Comparison of ENCODE assay signal across 9 cellular contexts in the genomic region with DNA sequence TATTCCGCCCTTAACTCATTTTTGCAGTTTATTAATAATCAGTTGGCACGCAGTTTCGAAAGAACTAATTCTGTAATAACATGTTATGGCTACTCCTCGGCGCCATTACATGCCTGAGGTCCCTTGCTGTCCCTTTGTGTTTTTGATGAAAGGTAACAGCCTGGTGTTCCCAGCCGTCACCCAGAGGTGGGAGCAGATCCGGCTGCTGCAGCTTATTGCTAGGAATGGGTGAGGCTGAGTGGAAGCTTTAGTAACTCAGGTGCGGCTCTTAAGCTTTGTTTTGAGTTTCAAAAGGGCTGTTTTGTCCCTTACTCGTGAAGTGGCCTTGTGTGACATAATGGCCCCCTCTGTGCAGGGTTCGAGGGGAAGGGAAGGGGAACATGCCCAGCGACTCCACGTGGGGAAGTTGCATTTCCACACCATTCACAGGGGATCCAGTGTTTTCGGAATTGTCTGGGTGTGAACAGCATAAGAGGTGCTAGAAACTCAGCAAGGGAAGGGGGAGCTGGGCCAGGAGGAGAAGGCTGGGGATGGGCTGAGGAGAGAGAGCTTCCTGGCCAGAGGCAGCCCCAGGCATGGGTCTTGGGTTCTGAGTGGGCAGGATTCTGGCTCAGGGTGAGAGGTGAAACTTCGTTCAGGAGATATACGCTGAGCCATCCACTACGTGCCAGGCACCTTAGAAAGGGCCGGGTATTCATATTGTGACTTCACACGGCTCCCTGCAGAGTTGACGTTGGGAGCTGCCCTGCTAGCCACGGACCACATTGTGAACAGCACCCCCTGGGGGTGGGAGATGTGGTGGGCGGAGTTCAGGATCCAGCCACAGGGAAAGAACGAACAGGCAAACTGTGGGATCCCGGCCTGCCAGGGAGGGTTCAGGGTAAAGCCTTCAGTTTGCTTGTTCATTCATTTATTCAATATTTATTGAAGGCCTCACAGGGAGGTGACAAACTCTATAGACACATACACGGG.
DNase-seq lines count a peak whose midpoint lies in the region; ATAC-seq, FAIRE-seq and TF ChIP-seq lines count a peak whose summit lies in the region.
"Had no signal": no experiment of that assay in that cellular context is flagged by ENCODE, and none has a peak within 500 bp of the region (broad histone marks: within the 10 kb centered on the region; RNA-seq: fewer than 3 reads in every experiment).

No MANE protein-coding gene starts in this region.

- H2AFZ ChIP-seq in IMR-90 (replicated peaks; ENCODE audit: low read length, poor library complexity) = no peak overlapping the region

- H2AK5ac ChIP-seq in IMR-90 (ENCODE audit: low read depth, low read length) = no peak overlapping the region; the same call in 1 of the 2 replicates

- intact Hi-C loops in IMR-90 (cut with micrococcal nuclease) (no loop called here), left ventricle myocardium inferior (cut with micrococcal nuclease) (no loop called here)

- in situ Hi-C loops in IMR-90 (cut with MboI; ENCODE audit: low sequenced_read_pairs) = no loop called here

- ATAC-seq in IMR-90 (ENCODE audit: low read depth) (no peak), GM19351 (IDR thresholded peaks at IDR 0.05; ENCODE audit: unreplicated experiment) (no peak)

- no peak overlapping the region for H2BK120ac ChIP-seq in IMR-90 (ENCODE audit: low read depth, low read length)

- H3K9me3 ChIP-seq in IMR-90 (ENCODE audit: control insufficient read depth, insufficient read depth, low read length) = no peaks in the 10 kb centered on the region
- no peaks in the 10 kb centered on the region for H3K9me3 ChIP-seq in left ventricle myocardium inferior (replicated peaks)

- CTCF ChIA-PET in IMR-90 (lab: Yijun Ruan, JAX) = interaction anchor here (0.5 kb wide), 1 partner anchor 40 kb away, joined by 3 read pairs; no protein-coding TSS in a partner anchor
- CTCF ChIA-PET in activated CD4-positive, alpha-beta memory T cell treated with anti-CD3 and anti-CD28 coated beads, Interleukin-2, amount 10 ng/mL, durations not matched to agents 7 days and 5 days (lab: Charles Lee) = no interaction called here

- H3K4ac ChIP-seq in IMR-90 (ENCODE audit: low read depth, low read length) = no peak overlapping the region

- TF ChIP-seq RAD21 in IMR-90 (IDR thresholded peaks at IDR 0.05; ENCODE audit: low read length) = 0 out of 2 replicates have a peak, but pooled peaks have one; percentile 25

- H3K18ac ChIP-seq in IMR-90 (ENCODE audit: low read depth, low read length) = no peak overlapping the region

- 94% methylated on average over 3 of the region's 24 CpGs; no CpG with 5 or more reads in 1 of the 2 experiments for WGBS in IMR-90 (ENCODE audit: extremely low coverage in 2 of 2, insufficient read length in 1 of 2), 2 experiments

- peaks cover 29% of the 10 kb centered on the region for H4K20me1 ChIP-seq in IMR-90 (ENCODE audit: insufficient read depth, low read length)

- H4K5ac ChIP-seq in IMR-90 (ENCODE audit: low read depth, low read length) = no peak overlapping the region

- no peak overlapping the region for H3K4me2 ChIP-seq in IMR-90 (ENCODE audit: low read depth, low read length)

- H3K23ac ChIP-seq in IMR-90 (ENCODE audit: low read depth, low read length) = no peak overlapping the region

- H3K27me3 ChIP-seq in IMR-90 (ENCODE audit: control insufficient read depth, insufficient read depth, low read length) (no peaks in the 10 kb centered on the region), left ventricle myocardium inferior (ENCODE audit: low read depth) (no peaks in the 10 kb centered on the region)

- no peak for TF ChIP-seq POLR2A in IMR-90 (IDR thresholded peaks at IDR 0.05; ENCODE audit: low read depth, low read length)

- H3K36me3 ChIP-seq in IMR-90 (ENCODE audit: control insufficient read depth, insufficient read depth, low read length) (no peaks in the 10 kb centered on the region; the same call in 1 of the 2 replicates), left ventricle myocardium inferior (no peaks in the 10 kb centered on the region)

- no peak overlapping the region for H3K27ac ChIP-seq in IMR-90 (ENCODE audit: insufficient read depth, low read length)
- peak overlapping the region; percentile 13 for H3K27ac ChIP-seq in left ventricle myocardium inferior (replicated peaks)
- H3K27ac ChIP-seq: epithelial cell of prostate had no signal

- no peak overlapping the region for H3K56ac ChIP-seq in IMR-90 (ENCODE audit: extremely low read depth, insufficient read depth, low read length)

- peaks cover 24% of the 10 kb centered on the region for H3K27me3 Mint-ChIP-seq in activated CD4-positive, alpha-beta memory T cell treated with anti-CD3 and anti-CD28 coated beads, Interleukin-2, amount 10 ng/mL, durations not matched to agents 7 days and 5 days

- H4K91ac ChIP-seq in IMR-90 (ENCODE audit: insufficient read depth, low read depth, low read length) = no peak overlapping the region

- H2BK5ac ChIP-seq in IMR-90 (ENCODE audit: low read depth, low read length, poor library complexity, severe bottlenecking) = no peak overlapping the region

- H2BK15ac ChIP-seq in IMR-90 (ENCODE audit: low read depth, low read length) = no peak overlapping the region

- no peak for FAIRE-seq in RCC 7860 (lab: Jason Lieb, UNC)

- no peak overlapping the region for H4K8ac ChIP-seq in IMR-90 (ENCODE audit: low read depth in 2 of 2, low read length in 2 of 2)

- DNase-seq in D341Med (ENCODE audit: low spot score) = peak; percentile 65
- no peak for DNase-seq in IMR-90
- DNase-seq in activated CD4-positive, alpha-beta memory T cell treated with anti-CD3 and anti-CD28 coated beads, Interleukin-2, amount 10 ng/mL, durations not matched to agents 7 days and 5 days = peak; percentile 31
- DNase-seq in left ventricle myocardium inferior = peak; percentile 48
- DNase-seq in stimulated activated CD4-positive, alpha-beta T cell treated with anti-CD3 and anti-CD28 coated beads, Interleukin-15, amount 100 ng/mL, for 48 hours (ENCODE audit: low read depth in 2 of 2) = peak; percentile 6 to 10
- DNase-seq in RCC 7860 (ENCODE audit: low spot score) = no peak
- no peak for DNase-seq in HCEC 1CT

- no peak overlapping the region for H3K9ac ChIP-seq in IMR-90 (ENCODE audit: low read depth, low read length)

- peaks cover 45 to 74% of the 10 kb centered on the region in 2 experiments for H3K79me1 ChIP-seq in IMR-90 (ENCODE audit: low read depth in 1 of 2, low read length in 2 of 2)

- H2BK20ac ChIP-seq in IMR-90 (ENCODE audit: low read depth, low read length) = no peak overlapping the region

- H3K9me3 Mint-ChIP-seq in activated CD4-positive, alpha-beta memory T cell treated with anti-CD3 and anti-CD28 coated beads, Interleukin-2, amount 10 ng/mL, durations not matched to agents 7 days and 5 days = no peaks in the 10 kb centered on the region

- H3K4me1 Mint-ChIP-seq in activated CD4-positive, alpha-beta memory T cell treated with anti-CD3 and anti-CD28 coated beads, Interleukin-2, amount 10 ng/mL, durations not matched to agents 7 days and 5 days = peaks cover 4% of the 10 kb centered on the region

- H2AK9ac ChIP-seq in IMR-90 (replicated peaks; ENCODE audit: low read depth, low read length, poor library complexity) = peak overlapping the region; percentile 50

- no peaks in the 10 kb centered on the region for H3K36me3 Mint-ChIP-seq in activated CD4-positive, alpha-beta memory T cell treated with anti-CD3 and anti-CD28 coated beads, Interleukin-2, amount 10 ng/mL, durations not matched to agents 7 days and 5 days (ENCODE audit: low read depth)

- H3K4me3 ChIP-seq in IMR-90 (ENCODE audit: insufficient read depth, low read depth, low read length) = no peak overlapping the region
- H3K4me3 ChIP-seq in left ventricle myocardium inferior = no peak overlapping the region

- peak; percentile 31 for TF ChIP-seq CTCF in IMR-90 (conservative IDR thresholded peaks at IDR 0.05; ENCODE audit: low read depth, low read length)
- peak; percentile 72 for TF ChIP-seq CTCF in left ventricle myocardium inferior (IDR thresholded peaks at IDR 0.05; ENCODE audit: borderline replicate concordance)

- H3K4me1 ChIP-seq in IMR-90 (ENCODE audit: control insufficient read depth, insufficient read depth, low read length) (peaks cover 7% of the 10 kb centered on the region), left ventricle myocardium inferior (peaks cover 88% of the 10 kb centered on the region)

- no peak overlapping the region for H3K14ac ChIP-seq in IMR-90 (replicated peaks; ENCODE audit: low read depth, low read length)

- H3K4me3 Mint-ChIP-seq in activated CD4-positive, alpha-beta memory T cell treated with anti-CD3 and anti-CD28 coated beads, Interleukin-2, amount 10 ng/mL, durations not matched to agents 7 days and 5 days = no peak overlapping the region

- POLR2A ChIA-PET in IMR-90 (lab: Charles Lee; ENCODE audit: unreplicated experiment) = no interaction called here
- POLR2A ChIA-PET in activated CD4-positive, alpha-beta memory T cell treated with anti-CD3 and anti-CD28 coated beads, Interleukin-2, amount 10 ng/mL, durations not matched to agents 7 days and 5 days (lab: Charles Lee) = no interaction called here

- BruUV-seq in IMR-90 (replicated peaks; lab: Mats Ljungman, UMichigan) = no TSS peak

- dilution Hi-C loops in IMR-90 (cut with HindIII; ENCODE audit: low sequenced_read_pairs, unreplicated experiment) = no loop called here

- H3K9me1 ChIP-seq in IMR-90 (ENCODE audit: insufficient read depth, low read length) = peaks cover 19% of the 10 kb centered on the region

- no peak overlapping the region for H3K27ac Mint-ChIP-seq in activated CD4-positive, alpha-beta memory T cell treated with anti-CD3 and anti-CD28 coated beads, Interleukin-2, amount 10 ng/mL, durations not matched to agents 7 days and 5 days

TF ChIP-seq in IMR-90, 13 proteins besides CTCF, POLR2A, EP300 and RAD21:
- TF ChIP-seq SMC3 (IDR thresholded peaks at IDR 0.05; ENCODE audit: low read depth, low read length) = peak; percentile 27; the same call in 1 of the 2 replicates
- no peak for TF ChIP-seq MAZ (IDR thresholded peaks at IDR 0.05; ENCODE audit: borderline replicate concordance, low read depth, low read length)

Comparison
In these comparisons a context has a peak if more than half of its experiments do, and no peak if none do; other contexts are left out.
1. DNase-seq: peak in D341Med (single experiment), activated CD4-positive, alpha-beta memory T cell treated with anti-CD3 and anti-CD28 coated beads, Interleukin-2, amount 10 ng/mL, durations not matched to agents 7 days and 5 days (single experiment), left ventricle myocardium inferior (single experiment) and stimulated activated CD4-positive, alpha-beta T cell treated with anti-CD3 and anti-CD28 coated beads, Interleukin-15, amount 100 ng/mL, for 48 hours (2 of 2); none in IMR-90 (single experiment), RCC 7860 (single experiment) and HCEC 1CT (single experiment).